Comparison of ENCODE assay signal across 8 cellular contexts in genomic region chr7:726854-727103, GRCh38. TPM values are rescaled to one million over a fixed set of nuclear protein-coding genes. Genes with fewer than 3 reads are reported as not detected.
DNase-seq lines count a peak whose midpoint lies in the region; ATAC-seq, FAIRE-seq and TF ChIP-seq lines count a peak whose summit lies in the region.

No MANE protein-coding gene starts in this region.

- no peaks in the 10 kb centered on the region for H3K27me3 ChIP-seq in CD4-positive, alpha-beta T cell (ENCODE audit: control insufficient read depth, insufficient read depth, low read length)
- H3K27me3 ChIP-seq in upper lobe of right lung: no peaks in the 10 kb centered on the region

- peaks cover 43% of the 10 kb centered on the region for H3K36me3 Mint-ChIP-seq in CD4-positive, alpha-beta T cell (ENCODE audit: low read depth)
- H3K36me3 Mint-ChIP-seq in WTC11: peaks cover 59% of the 10 kb centered on the region

- no peaks in the 10 kb centered on the region for H3K27me3 Mint-ChIP-seq in CD4-positive, alpha-beta T cell
- peaks cover 5% of the 10 kb centered on the region; the same call in 1 of the 2 replicates for H3K27me3 Mint-ChIP-seq in WTC11 (ENCODE audit: low read depth)

- no peak overlapping the region for H3K27ac Mint-ChIP-seq in CD4-positive, alpha-beta T cell
- no peak overlapping the region for H3K27ac Mint-ChIP-seq in WTC11

- POLR2A ChIA-PET in CD4-positive, alpha-beta T cell (lab: Charles Lee): interaction anchor here (0.7 to 1.6 kb wide), 3 partner anchors 108 to 375 kb away, joined by 3 to 4 read pairs (median 3); partner anchors contain the start of gene COX19
- POLR2A ChIA-PET in HEK293T (lab: Yijun Ruan, JAX): interaction anchor here (1.3 kb wide), 1 partner anchor 9 kb away, joined by 3 read pairs; no protein-coding TSS in a partner anchor
- POLR2A ChIA-PET in WTC11 (lab: Charles Lee): interaction anchor here (1.1 kb wide), 1 partner anchor 15 kb away, joined by 4 read pairs; no protein-coding TSS in a partner anchor

- H3K27ac ChIP-seq in CD4-positive, alpha-beta T cell (ENCODE audit: low read depth, low read length): no peak overlapping the region
- H3K27ac ChIP-seq in upper lobe of right lung: peak overlapping the region; percentile 85

- TF ChIP-seq CTCF in CD4-positive, alpha-beta T cell (IDR thresholded peaks at IDR 0.05): no peak
- TF ChIP-seq CTCF in WTC11 (IDR thresholded peaks at IDR 0.05): no peak
- TF ChIP-seq CTCF in upper lobe of right lung (IDR thresholded peaks at IDR 0.05): no peak

- intact Hi-C loops in CD4-positive, alpha-beta T cell (cut with DNase I, micrococcal nuclease): loop anchor here (1.0 to 5.0 kb wide), 3 partner anchors 142 to 151 kb away; partner anchors contain the start of gene GET4 (in 1 of the 2)
- intact Hi-C loops in upper lobe of right lung (cut with DNase I): no loop called here

- peaks cover 1% of the 10 kb centered on the region for H3K9me3 Mint-ChIP-seq in CD4-positive, alpha-beta T cell
- peaks cover 35% of the 10 kb centered on the region for H3K9me3 Mint-ChIP-seq in WTC11

- no peak overlapping the region for H3K4me3 Mint-ChIP-seq in CD4-positive, alpha-beta T cell
- no peak overlapping the region for H3K4me3 Mint-ChIP-seq in WTC11

- no peaks in the 10 kb centered on the region for H3K9me3 ChIP-seq in CD4-positive, alpha-beta T cell (ENCODE audit: control insufficient read depth, low read length)
- no peaks in the 10 kb centered on the region for H3K9me3 ChIP-seq in upper lobe of right lung

- peaks cover 12% of the 10 kb centered on the region for H3K4me1 ChIP-seq in upper lobe of right lung

- peak; percentile 40 for ATAC-seq in CD4-positive, alpha-beta T cell (ENCODE audit: poor library complexity)
- peak; percentile 6; the same call in 1 of the 2 replicates for ATAC-seq in WTC11
- ATAC-seq in upper lobe of right lung: no peak

- peaks cover 11% of the 10 kb centered on the region for H3K36me3 ChIP-seq in upper lobe of right lung

- DNase-seq in CD4-positive, alpha-beta T cell: no peak
- peak; percentile 55 for DNase-seq in HEK293T (ENCODE audit: extremely low spot score)
- no peak for DNase-seq in WTC11 (ENCODE audit: low spot score)
- DNase-seq in iPS-NIHi11 (ENCODE audit: low spot score): peak; percentile 69
- DNase-seq in upper lobe of right lung: no peak
- DNase-seq in OCI-M2 (lab: John Stamatoyannopoulos, UW; ENCODE audit: unreplicated experiment): no peak
- DNase-seq in NCI-H2196 treated with DMSO at 0.1 percent for 48 hours (lab: John Stamatoyannopoulos, UW; ENCODE audit: unreplicated experiment): no peak
- no peak for DNase-seq in urothelium cell line (ENCODE audit: low spot score)

- no peak for FAIRE-seq in urothelium cell line (lab: Jason Lieb, UNC)

- H3K4me3 ChIP-seq in upper lobe of right lung: peak overlapping the region; percentile 68

- CTCF ChIA-PET in CD4-positive, alpha-beta T cell (lab: Charles Lee): no interaction called here
- CTCF ChIA-PET in HEK293T (lab: Yijun Ruan, JAX): no interaction called here
- CTCF ChIA-PET in WTC11 (lab: Charles Lee): no interaction called here

- peaks cover 26% of the 10 kb centered on the region for H3K4me1 Mint-ChIP-seq in CD4-positive, alpha-beta T cell (ENCODE audit: low read depth)
- H3K4me1 Mint-ChIP-seq in WTC11: peaks cover 15% of the 10 kb centered on the region

TF ChIP-seq in HEK293T, 16 proteins besides CTCF, POLR2A, EP300 and RAD21:
- no peak for TF ChIP-seq FOXA1 (IDR thresholded peaks at IDR 0.05)
- no peak for TF ChIP-seq CTBP1 (IDR thresholded peaks at IDR 0.05; ENCODE audit: borderline replicate concordance)
- no peak for TF ChIP-seq SP1 (IDR thresholded peaks at IDR 0.05)
- no peak for TF ChIP-seq ELF4 (IDR thresholded peaks at IDR 0.05)
- no peak for TF ChIP-seq FOXK2 (IDR thresholded peaks at IDR 0.05)
- TF ChIP-seq HDGF (IDR thresholded peaks at IDR 0.05; ENCODE audit: borderline replicate concordance): no peak
- TF ChIP-seq NFRKB (IDR thresholded peaks at IDR 0.05): no peak
- TF ChIP-seq TARDBP (IDR thresholded peaks at IDR 0.05): no peak
- TF ChIP-seq SUZ12 (IDR thresholded peaks at IDR 0.05): no peak
- no peak for TF ChIP-seq BHLHE40 (IDR thresholded peaks at IDR 0.05; ENCODE audit: borderline replicate concordance)
TF ChIP-seq in HEK293T: peak in this region for 0.

TF ChIP-seq in WTC11, 78 proteins besides CTCF, POLR2A, EP300 and RAD21 (continues in another document):
- TF ChIP-seq OVOL2 (CRISPR knock-in tag; IDR thresholded peaks at IDR 0.05; ENCODE audit: borderline replicate concordance): no peak
- TF ChIP-seq ZNF532 (CRISPR knock-in tag; IDR thresholded peaks at IDR 0.05; ENCODE audit: borderline replicate concordance): no peak
- no peak for TF ChIP-seq SMAD4 (CRISPR knock-in tag; IDR thresholded peaks at IDR 0.05)
- no peak; the same call in 1 of the 2 replicates for TF ChIP-seq JUN (CRISPR knock-in tag; IDR thresholded peaks at IDR 0.05)
- TF ChIP-seq ARID4B (CRISPR knock-in tag; IDR thresholded peaks at IDR 0.05; ENCODE audit: borderline replicate concordance): peak; percentile 10; the same call in 1 of the 2 replicates
- no peak for TF ChIP-seq JAZF1 (CRISPR knock-in tag; IDR thresholded peaks at IDR 0.05)
- TF ChIP-seq, protein P1, sequence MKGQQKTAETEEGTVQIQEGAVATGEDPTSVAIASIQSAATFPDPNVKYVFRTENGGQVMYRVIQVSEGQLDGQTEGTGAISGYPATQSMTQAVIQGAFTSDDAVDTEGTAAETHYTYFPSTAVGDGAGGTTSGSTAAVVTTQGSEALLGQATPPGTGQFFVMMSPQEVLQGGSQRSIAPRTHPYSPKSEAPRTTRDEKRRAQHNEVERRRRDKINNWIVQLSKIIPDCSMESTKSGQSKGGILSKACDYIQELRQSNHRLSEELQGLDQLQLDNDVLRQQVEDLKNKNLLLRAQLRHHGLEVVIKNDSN (CRISPR knock-in tag; IDR thresholded peaks at IDR 0.05): no peak

RNA-seq across cellular contexts. Expression of gene DNAAF5, which starts 0.3 kb away (rescaled TPM):
- 1 to 10 TPM; 4.8 to 6.1 TPM for total RNA-seq in CD4-positive, alpha-beta T cell
- 55.5 to 62.2 TPM (median 56.0 TPM) in 3 replicates for total RNA-seq in WTC11 (2021)
- total RNA-seq in upper lobe of right lung: 15.8 TPM

RNA-seq across cellular contexts. Expression of gene PRKAR1B, which starts 0.3 kb away (rescaled TPM):
- 10 to 100 TPM; 18.8 to 19.5 TPM for total RNA-seq in CD4-positive, alpha-beta T cell
- 40.8 to 44.1 TPM (median 43.6 TPM) in 3 replicates for total RNA-seq in WTC11 (2021)
- total RNA-seq in upper lobe of right lung: 25.7 TPM

Comparison
In these comparisons a context has a peak if more than half of its experiments do, and no peak if none do; other contexts are left out.
1. DNase-seq: peak in HEK293T (single experiment) and iPS-NIHi11 (single experiment); none in CD4-positive, alpha-beta T cell (0 of 10), WTC11 (single experiment), upper lobe of right lung (single experiment), OCI-M2 (single experiment), NCI-H2196 treated with DMSO at 0.1 percent for 48 hours (single experiment) and urothelium cell line (single experiment).